ENCODE assay signal across 8 cellular contexts in genomic region chr20:63896136-63896890, GRCh38. TPM values are rescaled to one million over a fixed set of nuclear protein-coding genes. Genes with fewer than 3 reads are reported as not detected.
DNase-seq lines count a peak whose midpoint lies in the region; ATAC-seq and TF ChIP-seq lines count a peak whose summit lies in the region.

No MANE protein-coding gene starts in this region.

- peaks cover 89% of the 10 kb centered on the region for H4K20me1 ChIP-seq in BLaER1
- peaks cover 19% of the 10 kb centered on the region for H4K20me1 ChIP-seq in GM23338 (replicated peaks; ENCODE audit: insufficient read depth)

- H3K9me2 ChIP-seq in GM23338 (ENCODE audit: insufficient read depth): no peaks in the 10 kb centered on the region

- H3K9me3 Mint-ChIP-seq in GM23338: no peaks in the 10 kb centered on the region
- H3K9me3 Mint-ChIP-seq in activated T-helper 1 cell treated with anti-CD3 and anti-CD28 coated beads, Interleukin-12 subunit alpha, Interleukin-12 subunit beta, Interleukin-2, Interleukin-4 antibody, amounts not matched to agents 30 ng/mL and 10 ng/mL and 1 ng/mL, durations not matched to agents 14 hours and 24 hours and 36 hours: no peaks in the 10 kb centered on the region
- H3K9me3 Mint-ChIP-seq in neural crest cell: no peaks in the 10 kb centered on the region

- H3K27me3 Mint-ChIP-seq in GM23338 (ENCODE audit: insufficient read depth, low read depth, poor library complexity) (peaks cover 14% of the 10 kb centered on the region), neural crest cell (ENCODE audit: low read depth) (peaks cover 3% of the 10 kb centered on the region)
- no peaks in the 10 kb centered on the region for H3K27me3 Mint-ChIP-seq in activated T-helper 1 cell treated with anti-CD3 and anti-CD28 coated beads, Interleukin-12 subunit alpha, Interleukin-12 subunit beta, Interleukin-2, Interleukin-4 antibody, amounts not matched to agents 30 ng/mL and 10 ng/mL and 1 ng/mL, durations not matched to agents 14 hours and 24 hours and 36 hours (ENCODE audit: insufficient read depth)

- H3K4me2 ChIP-seq in BLaER1: peak overlapping the region; percentile 96
- H3K4me2 ChIP-seq in GM23338: peak overlapping the region; percentile 81

- peaks cover 54% of the 10 kb centered on the region for H3K79me2 ChIP-seq in GM23338 (replicated peaks; ENCODE audit: insufficient read depth)

- DNase-seq in GM23338 (ENCODE audit: low spot score) (peak; percentile 26), NCI-H69 (lab: John Stamatoyannopoulos, UW) (peak; percentile 67), globus pallidus (ENCODE audit: low spot score) (peak; percentile 60), neural crest cell (ENCODE audit: low read depth, low spot score) (no peak), lower leg skin (ENCODE audit: low spot score in 2 of 2) (no peak)
- no peak for DNase-seq in activated T-helper 1 cell treated with anti-CD3 and anti-CD28 coated beads, Interleukin-12 subunit alpha, Interleukin-12 subunit beta, Interleukin-2, Interleukin-4 antibody, amounts not matched to agents 30 ng/mL and 10 ng/mL and 1 ng/mL, durations not matched to agents 14 hours and 24 hours and 36 hours (ENCODE audit: low spot score)
- no peak for DNase-seq in NK-92 treated with Interleukin-12 subunit alpha and Interleukin-12 subunit beta, amount 100 ng/mL, for 24 hours (lab: John Stamatoyannopoulos, UW)

- H3K4me3 ChIP-seq in BLaER1: peak overlapping the region; percentile 73
- peak overlapping the region; percentile 66 for H3K4me3 ChIP-seq in GM23338
- H3K4me3 ChIP-seq in lower leg skin (ENCODE audit: low read depth, poor library complexity, severe bottlenecking): no peak overlapping the region

- H3K4me3 Mint-ChIP-seq in GM23338 (peak overlapping the region; percentile 86), neural crest cell (peak overlapping the region; percentile 97)
- H3K4me3 Mint-ChIP-seq in activated T-helper 1 cell treated with anti-CD3 and anti-CD28 coated beads, Interleukin-12 subunit alpha, Interleukin-12 subunit beta, Interleukin-2, Interleukin-4 antibody, amounts not matched to agents 30 ng/mL and 10 ng/mL and 1 ng/mL, durations not matched to agents 14 hours and 24 hours and 36 hours: peak overlapping the region; percentile 89

- H3K9me3 ChIP-seq in BLaER1: no peaks in the 10 kb centered on the region

- peak overlapping the region; percentile 81 for H3K9ac ChIP-seq in BLaER1

- intact Hi-C loops in activated T-helper 1 cell treated with anti-CD3 and anti-CD28 coated beads, Interleukin-12 subunit alpha, Interleukin-12 subunit beta, Interleukin-2, Interleukin-4 antibody, amounts not matched to agents 30 ng/mL and 10 ng/mL and 1 ng/mL, durations not matched to agents 14 hours and 24 hours and 36 hours (cut with micrococcal nuclease): loop anchor here (1.0 to 5.0 kb wide), 5 partner anchors 24 to 359 kb away; partner anchors contain the start of genes PTK6, RGS19 and TPD52L2
- intact Hi-C loops in lower leg skin (cut with DNase I; ENCODE audit: low total_unique reads): no loop called here

- TF ChIP-seq POLR2A in lower leg skin (IDR thresholded peaks at IDR 0.05): no peak

- H3K36me3 Mint-ChIP-seq in GM23338 (ENCODE audit: low read depth) (0 out of 3 replicates have a peak, but pooled peaks cover 4% of the 10 kb centered on the region), neural crest cell (ENCODE audit: low read depth) (no peaks in the 10 kb centered on the region)
- peaks cover 19% of the 10 kb centered on the region for H3K36me3 Mint-ChIP-seq in activated T-helper 1 cell treated with anti-CD3 and anti-CD28 coated beads, Interleukin-12 subunit alpha, Interleukin-12 subunit beta, Interleukin-2, Interleukin-4 antibody, amounts not matched to agents 30 ng/mL and 10 ng/mL and 1 ng/mL, durations not matched to agents 14 hours and 24 hours and 36 hours (ENCODE audit: low read depth)

- no peak overlapping the region for H3K27ac Mint-ChIP-seq in GM23338
- peak overlapping the region; percentile 96 for H3K27ac Mint-ChIP-seq in activated T-helper 1 cell treated with anti-CD3 and anti-CD28 coated beads, Interleukin-12 subunit alpha, Interleukin-12 subunit beta, Interleukin-2, Interleukin-4 antibody, amounts not matched to agents 30 ng/mL and 10 ng/mL and 1 ng/mL, durations not matched to agents 14 hours and 24 hours and 36 hours
- H3K27ac Mint-ChIP-seq in neural crest cell (ENCODE audit: unreplicated experiment): no peak overlapping the region

- TF ChIP-seq CTCF in GM23338 (conservative IDR thresholded peaks at IDR 0.05; ENCODE audit: low read depth in 2 of 2) (no peak), neural crest cell (conservative IDR thresholded peaks at IDR 0.05) (no peak), lower leg skin (IDR thresholded peaks at IDR 0.05) (no peak)

- H2AFZ ChIP-seq in GM23338: no peak overlapping the region

- peaks cover 37% of the 10 kb centered on the region for H3K36me3 ChIP-seq in BLaER1
- H3K36me3 ChIP-seq in GM23338 (ENCODE audit: insufficient read depth): no peaks in the 10 kb centered on the region; the same call in 1 of the 2 replicates

- peaks cover 18% of the 10 kb centered on the region for H3F3A ChIP-seq in GM23338 (replicated peaks; ENCODE audit: low read depth)

- ATAC-seq in GM23338: peak; percentile 23

- WGBS in lower leg skin, 2 donors: 6 to 9% methylated on average over 15 of the region's 15 CpGs

- peaks cover 16% of the 10 kb centered on the region for H3K4me1 Mint-ChIP-seq in GM23338
- peaks cover 49% of the 10 kb centered on the region for H3K4me1 Mint-ChIP-seq in activated T-helper 1 cell treated with anti-CD3 and anti-CD28 coated beads, Interleukin-12 subunit alpha, Interleukin-12 subunit beta, Interleukin-2, Interleukin-4 antibody, amounts not matched to agents 30 ng/mL and 10 ng/mL and 1 ng/mL, durations not matched to agents 14 hours and 24 hours and 36 hours (ENCODE audit: low read depth)
- peaks cover 32% of the 10 kb centered on the region for H3K4me1 Mint-ChIP-seq in neural crest cell

- H3K27me3 ChIP-seq in BLaER1: no peaks in the 10 kb centered on the region
- H3K27me3 ChIP-seq in GM23338 (ENCODE audit: insufficient read depth): no peaks in the 10 kb centered on the region

- H3K27ac ChIP-seq in BLaER1 (peak overlapping the region; percentile 69), GM23338 (ENCODE audit: low read depth) (0 out of 2 replicates have a peak overlapping the region, but pooled peaks have one; percentile 32)

- H3K4me1 ChIP-seq in BLaER1 (peaks cover 61% of the 10 kb centered on the region), GM23338 (ENCODE audit: insufficient read depth) (peaks cover 8% of the 10 kb centered on the region; the same call in 1 of the 2 replicates)

TF ChIP-seq in GM23338, 12 proteins besides CTCF, POLR2A, EP300 and RAD21 (continues in another document):
- no peak for TF ChIP-seq ETS1 (IDR thresholded peaks at IDR 0.05)
- TF ChIP-seq NANOG (IDR thresholded peaks at IDR 0.05; ENCODE audit: borderline replicate concordance): no peak
- no peak for TF ChIP-seq EZH2phosphoT487 (IDR thresholded peaks at IDR 0.05; ENCODE audit: unreplicated experiment)
- no peak for TF ChIP-seq STAT1 (IDR thresholded peaks at IDR 0.05; ENCODE audit: unreplicated experiment)
- no peak for TF ChIP-seq ZNF331 (CRISPR knock-in tag; IDR thresholded peaks at IDR 0.05; ENCODE audit: low read depth)
- no peak for TF ChIP-seq ZNF114 (CRISPR knock-in tag; IDR thresholded peaks at IDR 0.05)
- no peak for TF ChIP-seq POLR2AphosphoS5 (IDR thresholded peaks at IDR 0.05; ENCODE audit: low read depth)
- TF ChIP-seq CREB1 (CRISPR knock-in tag; IDR thresholded peaks at IDR 0.05; ENCODE audit: low read depth): no peak

RNA-seq across cellular contexts. Expression of gene DNAJC5, which starts 1.4 kb away (rescaled TPM):
- total RNA-seq in GM23338 (2014; rRNA removed; shearing (Covaris generic)): 29.5 and 33.5 TPM in 2 replicates
- 6.9 and 7.1 TPM in 2 replicates for polyA plus RNA-seq in GM23338 (2016; fragmentation: Nextera tagmentation; extraction: Ambion mirVana)
- 47.5 and 48.2 TPM in 2 replicates for total RNA-seq in activated T-helper 1 cell treated with anti-CD3 and anti-CD28 coated beads, Interleukin-12 subunit alpha, Interleukin-12 subunit beta, Interleukin-2, Interleukin-4 antibody, amounts not matched to agents 30 ng/mL and 10 ng/mL and 1 ng/mL, durations not matched to agents 14 hours and 24 hours and 36 hours
- total RNA-seq in neural crest cell (46.9 and 47.3 TPM in 2 replicates), lower leg skin (10 to 100 TPM; 40.6 to 59.7 (median 49.7) TPM)

RNA-seq across cellular contexts. Expression of gene TPD52L2, which starts 31.2 kb away (rescaled TPM):
- total RNA-seq in GM23338 (2014; rRNA removed; shearing (Covaris generic)): 103 and 104 TPM in 2 replicates
- 39.5 and 40.2 TPM in 2 replicates for polyA plus RNA-seq in GM23338 (2016; fragmentation: Nextera tagmentation; extraction: Ambion mirVana)
- total RNA-seq in activated T-helper 1 cell treated with anti-CD3 and anti-CD28 coated beads, Interleukin-12 subunit alpha, Interleukin-12 subunit beta, Interleukin-2, Interleukin-4 antibody, amounts not matched to agents 30 ng/mL and 10 ng/mL and 1 ng/mL, durations not matched to agents 14 hours and 24 hours and 36 hours: 65.9 and 73.2 TPM in 2 replicates
- total RNA-seq in neural crest cell: 57.4 and 58.2 TPM in 2 replicates
- 100 to 1,000 TPM in 2 of 4 donors, 10 to 100 TPM in 2; 85.9 to 101 (median 94.7) TPM for total RNA-seq in lower leg skin

RNA-seq across cellular contexts. Expression of gene ABHD16B, which starts 35.0 kb away (rescaled TPM):
- total RNA-seq in GM23338 (2014; rRNA removed; shearing (Covaris generic)): not detected in 2 replicates
- polyA plus RNA-seq in GM23338 (2016; fragmentation: Nextera tagmentation; extraction: Ambion mirVana): not detected in 2 replicates
- not detected in 2 replicates for total RNA-seq in activated T-helper 1 cell treated with anti-CD3 and anti-CD28 coated beads, Interleukin-12 subunit alpha, Interleukin-12 subunit beta, Interleukin-2, Interleukin-4 antibody, amounts not matched to agents 30 ng/mL and 10 ng/mL and 1 ng/mL, durations not matched to agents 14 hours and 24 hours and 36 hours
- total RNA-seq in neural crest cell: not detected in 2 replicates
- not detected for total RNA-seq in lower leg skin

RNA-seq across cellular contexts. Expression of gene UCKL1, which starts 59.9 kb away (rescaled TPM):
- total RNA-seq in GM23338 (2014; rRNA removed; shearing (Covaris generic)): 46.5 and 56.8 TPM in 2 replicates
- polyA plus RNA-seq in GM23338 (2016; fragmentation: Nextera tagmentation; extraction: Ambion mirVana): 82.5 and 89.3 TPM in 2 replicates
- total RNA-seq in activated T-helper 1 cell treated with anti-CD3 and anti-CD28 coated beads, Interleukin-12 subunit alpha, Interleukin-12 subunit beta, Interleukin-2, Interleukin-4 antibody, amounts not matched to agents 30 ng/mL and 10 ng/mL and 1 ng/mL, durations not matched to agents 14 hours and 24 hours and 36 hours: 48.7 and 49.3 TPM in 2 replicates
- 39.3 and 39.9 TPM in 2 replicates for total RNA-seq in neural crest cell
- total RNA-seq in lower leg skin: 10 to 100 TPM; 28.1 to 44.3 (median 33.6) TPM

Comparison
In these comparisons a context has a peak if more than half of its experiments do, and no peak if none do; other contexts are left out.
1. DNase-seq: peak in GM23338 (single experiment), NCI-H69 (single experiment) and globus pallidus (single experiment); none in activated T-helper 1 cell treated with anti-CD3 and anti-CD28 coated beads, Interleukin-12 subunit alpha, Interleukin-12 subunit beta, Interleukin-2, Interleukin-4 antibody, amounts not matched to agents 30 ng/mL and 10 ng/mL and 1 ng/mL, durations not matched to agents 14 hours and 24 hours and 36 hours (single experiment), neural crest cell (single experiment), NK-92 treated with Interleukin-12 subunit alpha and Interleukin-12 subunit beta, amount 100 ng/mL, for 24 hours (single experiment) and lower leg skin (0 of 2).
2. Peak in every context shown above with its lines, with median percentiles within 50 percentile points of each other: H3K4me3 Mint-ChIP-seq.